In the genomic region with DNA sequence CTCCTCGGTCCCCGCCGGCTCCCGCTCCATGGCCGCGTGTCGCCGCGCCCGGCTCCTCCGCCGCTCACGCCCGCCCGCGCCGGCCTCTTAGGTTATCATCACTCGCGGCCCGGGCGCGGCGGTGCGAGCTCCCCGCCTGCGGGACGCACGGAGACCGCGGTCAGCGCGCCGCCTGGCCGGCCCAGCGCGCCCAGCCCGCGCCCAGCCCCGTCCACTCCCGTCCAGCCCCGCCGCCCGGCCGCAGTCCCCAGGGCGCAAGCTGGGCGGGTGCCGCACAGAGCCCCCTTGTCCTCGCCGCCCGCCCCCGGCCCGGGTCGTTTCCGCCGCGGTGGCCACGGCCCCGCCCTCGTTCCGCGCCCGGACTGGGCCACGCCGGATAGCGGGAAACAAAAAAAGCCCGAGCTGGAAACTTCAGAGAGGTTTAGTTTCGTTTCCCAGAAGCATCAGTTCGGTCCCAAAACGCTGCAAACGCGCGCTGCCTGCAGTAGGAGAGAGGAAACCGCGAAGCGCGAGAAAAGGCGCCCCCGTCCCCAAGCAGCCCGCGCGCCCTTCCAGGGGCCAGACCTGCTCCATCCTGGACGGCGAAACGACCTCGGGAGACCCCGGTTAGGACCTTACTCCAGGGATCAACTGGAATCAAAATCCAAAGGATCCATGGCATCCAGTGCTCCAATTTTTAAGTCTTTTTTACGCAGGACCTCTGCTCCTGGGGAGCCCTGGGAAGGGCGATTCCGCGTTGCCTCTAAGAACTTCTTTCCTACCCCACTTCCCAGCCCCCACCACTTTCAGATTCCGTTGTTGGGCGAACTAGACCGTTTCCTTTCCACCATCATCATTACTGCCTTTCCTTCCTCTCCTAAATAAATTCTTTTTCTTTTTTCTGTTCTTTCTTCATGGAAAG, we compare ENCODE assay signal across 8 cellular contexts. TPM values are rescaled to one million over a fixed set of nuclear protein-coding genes. Genes with fewer than 3 reads are reported as not detected.
DNase-seq lines count a peak whose midpoint lies in the region; TF ChIP-seq lines count a peak whose summit lies in the region.

A gene with protein sequence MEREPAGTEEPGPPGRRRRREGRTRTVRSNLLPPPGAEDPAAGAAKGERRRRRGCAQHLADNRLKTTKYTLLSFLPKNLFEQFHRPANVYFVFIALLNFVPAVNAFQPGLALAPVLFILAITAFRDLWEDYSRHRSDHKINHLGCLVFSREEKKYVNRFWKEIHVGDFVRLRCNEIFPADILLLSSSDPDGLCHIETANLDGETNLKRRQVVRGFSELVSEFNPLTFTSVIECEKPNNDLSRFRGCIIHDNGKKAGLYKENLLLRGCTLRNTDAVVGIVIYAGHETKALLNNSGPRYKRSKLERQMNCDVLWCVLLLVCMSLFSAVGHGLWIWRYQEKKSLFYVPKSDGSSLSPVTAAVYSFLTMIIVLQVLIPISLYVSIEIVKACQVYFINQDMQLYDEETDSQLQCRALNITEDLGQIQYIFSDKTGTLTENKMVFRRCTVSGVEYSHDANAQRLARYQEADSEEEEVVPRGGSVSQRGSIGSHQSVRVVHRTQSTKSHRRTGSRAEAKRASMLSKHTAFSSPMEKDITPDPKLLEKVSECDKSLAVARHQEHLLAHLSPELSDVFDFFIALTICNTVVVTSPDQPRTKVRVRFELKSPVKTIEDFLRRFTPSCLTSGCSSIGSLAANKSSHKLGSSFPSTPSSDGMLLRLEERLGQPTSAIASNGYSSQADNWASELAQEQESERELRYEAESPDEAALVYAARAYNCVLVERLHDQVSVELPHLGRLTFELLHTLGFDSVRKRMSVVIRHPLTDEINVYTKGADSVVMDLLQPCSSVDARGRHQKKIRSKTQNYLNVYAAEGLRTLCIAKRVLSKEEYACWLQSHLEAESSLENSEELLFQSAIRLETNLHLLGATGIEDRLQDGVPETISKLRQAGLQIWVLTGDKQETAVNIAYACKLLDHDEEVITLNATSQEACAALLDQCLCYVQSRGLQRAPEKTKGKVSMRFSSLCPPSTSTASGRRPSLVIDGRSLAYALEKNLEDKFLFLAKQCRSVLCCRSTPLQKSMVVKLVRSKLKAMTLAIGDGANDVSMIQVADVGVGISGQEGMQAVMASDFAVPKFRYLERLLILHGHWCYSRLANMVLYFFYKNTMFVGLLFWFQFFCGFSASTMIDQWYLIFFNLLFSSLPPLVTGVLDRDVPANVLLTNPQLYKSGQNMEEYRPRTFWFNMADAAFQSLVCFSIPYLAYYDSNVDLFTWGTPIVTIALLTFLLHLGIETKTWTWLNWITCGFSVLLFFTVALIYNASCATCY (N-terminal part only) (minus strand): TSS at position 261 of the 901 bp plus-strand sequence. CDS start 231 bp downstream, at position 30.

- H3K4me2 ChIP-seq in skeletal muscle satellite cell (ENCODE audit: low read length): peak within 1 kb of the TSS; percentile 98

- H3K4me1 ChIP-seq in adipocyte (ENCODE audit: control insufficient read depth, insufficient read depth, low read length): peaks cover 27% of the 10 kb centered on the region
- peaks cover 36% of the 10 kb centered on the region for H3K4me1 ChIP-seq in skeletal muscle satellite cell (ENCODE audit: control insufficient read depth, insufficient read depth, low read length)

- TF ChIP-seq CTCF in AG04450 (IDR thresholded peaks at IDR 0.05; ENCODE audit: low read depth, low read length): no peak

- peak within 1 kb of the TSS; percentile 84 for H3K9ac ChIP-seq in adipocyte (ENCODE audit: low read length)
- peak within 1 kb of the TSS; percentile 87 for H3K9ac ChIP-seq in skeletal muscle satellite cell (ENCODE audit: low read depth, low read length)

- CTCF ChIA-PET in AG04450 (lab: Charles Lee): interaction anchor here (0.7 kb wide), 1 partner anchor 24 kb away, joined by 3 read pairs; no protein-coding TSS in a partner anchor

- H3K36me3 ChIP-seq in adipocyte (ENCODE audit: control insufficient read depth, insufficient read depth, low read length, severe bottlenecking) (peaks cover 2% of the 10 kb centered on the region), skeletal muscle satellite cell (ENCODE audit: insufficient read depth, low read length) (no peaks in the 10 kb centered on the region)

- DNase-seq in AG04450 (ENCODE audit: low read depth, low spot score): no peak
- DNase-seq in NOMO-1 treated with DMSO at 0.1 percent for 48 hours (lab: John Stamatoyannopoulos, UW; ENCODE audit: unreplicated experiment): peak; percentile 56
- peak; percentile 87 for DNase-seq in adipocyte (ENCODE audit: low read depth)
- no peak for DNase-seq in OCI-M2 (lab: John Stamatoyannopoulos, UW; ENCODE audit: unreplicated experiment)
- DNase-seq in NCI-H2171 (lab: John Stamatoyannopoulos, UW): no peak
- no peak for DNase-seq in NCI-H1105 (lab: John Stamatoyannopoulos, UW)

- no peaks in the 10 kb centered on the region for H3K27me3 ChIP-seq in AG04450 (ENCODE audit: control insufficient read depth, insufficient read depth, low read length)
- no peaks in the 10 kb centered on the region for H3K27me3 ChIP-seq in adipocyte (replicated peaks; ENCODE audit: control insufficient read depth, insufficient read depth, low read length)
- H3K27me3 ChIP-seq in skeletal muscle satellite cell (ENCODE audit: control insufficient read depth, insufficient read depth, low read length): no peaks in the 10 kb centered on the region

- no peaks in the 10 kb centered on the region; the same call in 1 of the 2 replicates for H3K9me3 ChIP-seq in AG04450 (ENCODE audit: control insufficient read depth, insufficient read depth, low read length)
- H3K9me3 ChIP-seq in adipocyte (ENCODE audit: control insufficient read depth, low read length): no peaks in the 10 kb centered on the region
- no peaks in the 10 kb centered on the region for H3K9me3 ChIP-seq in skeletal muscle satellite cell (replicated peaks; ENCODE audit: low read length)

- H3K27ac ChIP-seq in AG04450 (ENCODE audit: low read depth, low read length): peak within 1 kb of the TSS; percentile 39

- POLR2A ChIA-PET in AG04450 (lab: Yijun Ruan, JAX): interaction anchor here (0.6 kb wide), 1 partner anchor 70 kb away, joined by 3 read pairs; no protein-coding TSS in a partner anchor

- H3K4me3 ChIP-seq in AG04450 (ENCODE audit: low read depth, low read length) (peak within 1 kb of the TSS; percentile 73), adipocyte (ENCODE audit: low read length) (peak within 1 kb of the TSS; percentile 82), iPS-11a (ENCODE audit: low read depth, low read length) (peak within 1 kb of the TSS; percentile 47), skeletal muscle satellite cell (ENCODE audit: low read length) (peak within 1 kb of the TSS; percentile 87)

RNA-seq across cellular contexts. Expression of the gene that starts here (rescaled TPM):
- polyA plus RNA-seq in AG04450 (2011; rRNA removed): 3.5 and 3.9 TPM in 2 replicates
- 7.0 and 8.5 TPM in 2 replicates for polyA minus RNA-seq in AG04450 (2011; rRNA and poly(A)+ RNA removed)
- total RNA-seq in skeletal muscle satellite cell (2012; rRNA removed): 3.3 and 4.4 TPM in 2 replicates

Comparison
In these comparisons a context has a peak if more than half of its experiments do, and no peak if none do; other contexts are left out.
1. DNase-seq: peak in NOMO-1 treated with DMSO at 0.1 percent for 48 hours (single experiment) and adipocyte (single experiment); none in AG04450 (single experiment), OCI-M2 (single experiment), NCI-H2171 (single experiment) and NCI-H1105 (single experiment).
2. Peak in every context shown above with its lines, with median percentiles within 50 percentile points of each other: H3K4me3 ChIP-seq.